Comparison of ENCODE assay signal across 18 cellular contexts in the genomic region with DNA sequence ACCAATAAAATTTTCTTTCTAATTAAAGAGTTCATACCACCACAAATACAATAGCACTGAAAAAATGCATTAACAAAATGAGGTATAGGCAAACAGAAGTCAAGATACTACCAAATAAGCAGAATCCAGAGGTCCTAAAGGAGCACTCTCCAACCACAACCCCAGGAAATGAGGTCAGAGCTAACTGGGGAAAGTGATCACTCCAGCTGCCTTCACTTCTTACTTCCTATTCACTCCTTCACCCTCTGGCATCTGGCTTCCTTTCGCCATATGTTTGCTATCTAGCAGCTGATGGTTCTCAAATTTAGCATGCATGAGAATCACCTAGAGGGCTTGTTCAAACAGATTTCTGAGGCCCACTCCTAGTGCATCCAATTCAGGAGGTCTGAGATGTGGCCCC.
A peak's percentile ranks its signal among the peaks of the same experiment; 100 is the strongest.
DNase-seq lines count a peak whose midpoint lies in the region; ATAC-seq and TF ChIP-seq lines count a peak whose summit lies in the region.
"Had no signal": no experiment of that assay in that cellular context is flagged by ENCODE, and none has a peak within 500 bp of the region (broad histone marks: within the 10 kb centered on the region; RNA-seq: fewer than 3 reads in every experiment).

No MANE protein-coding gene starts in this region.

- no peaks in the 10 kb centered on the region for H3K36me3 ChIP-seq in heart right ventricle
- H3K36me3 ChIP-seq: uterus had no signal

- peaks cover 0 to 50% (median 0%) of the 10 kb centered on the region in 9 donors for H3K4me1 ChIP-seq in heart right ventricle
- no peaks in the 10 kb centered on the region for H3K4me1 ChIP-seq in right cardiac atrium (ENCODE audit: control insufficient read depth, insufficient read depth, low read length)
- H3K4me1 ChIP-seq: uterus had no signal

- WGBS in heart right ventricle, 2 donors: 78 to 81% methylated on average over 1 of the region's 1 CpG
- WGBS in right cardiac atrium: 80% methylated on average over 1 of the region's 1 CpG

- H3K4me3 ChIP-seq in heart right ventricle (no peak overlapping the region), right cardiac atrium (ENCODE audit: low read length) (no peak overlapping the region), NB4 (ENCODE audit: low read depth, low read length) (no peak overlapping the region)
- H3K4me3 ChIP-seq: mucosa of descending colon, uterus had no signal

- H3K9me3 ChIP-seq in heart right ventricle (peaks cover 0 to 2% (median 0%) of the 10 kb centered on the region in 11 donors), right cardiac atrium (ENCODE audit: control insufficient read depth, low read length) (no peaks in the 10 kb centered on the region)
- H3K9me3 ChIP-seq: mucosa of descending colon, uterus had no signal

- peak in 1 of 2 donors; percentile 8 for DNase-seq in heart right ventricle
- no peak for DNase-seq in right cardiac atrium
- peak; percentile 6 for DNase-seq in NB4 (ENCODE audit: low read depth)
- peak; percentile 17 for DNase-seq in UCSD-AML1 (lab: John Stamatoyannopoulos, UW; ENCODE audit: unreplicated experiment)
- no peak for DNase-seq in ureter (ENCODE audit: low spot score)
- DNase-seq in NCI-H2107 (lab: John Stamatoyannopoulos, UW): no peak
- no peak for DNase-seq in SW 1271 (lab: John Stamatoyannopoulos, UW)
- DNase-seq: activated effector memory CD4-positive, alpha-beta T cell treated with anti-CD3 and anti-CD28 coated beads, Interleukin-2, amount 50 U/mL, for 16 hours; DMS79 treated with DMSO at 0.1 percent for 48 hours; kidney; mucosa of descending colon; NCI-H1417 treated with DMSO at 0.1 percent for 48 hours; NCI-H526 treated with DMSO at 0.1 percent for 48 hours; occipital lobe; stimulated activated naive CD4-positive, alpha-beta T cell treated with Interleukin-2 at 50 U/mL for 16 hours; uterus had no signal

- no peaks in the 10 kb centered on the region for H3K27me3 ChIP-seq in heart right ventricle
- no peaks in the 10 kb centered on the region for H3K27me3 ChIP-seq in right cardiac atrium (ENCODE audit: control insufficient read depth, insufficient read depth)
- H3K27me3 ChIP-seq: uterus had no signal

- no peak for TF ChIP-seq POLR2A in NB4 (IDR thresholded peaks at IDR 0.05; ENCODE audit: extremely low read depth, insufficient read length)

- H3K27ac ChIP-seq in heart right ventricle (no peak overlapping the region), right cardiac atrium (ENCODE audit: low read length) (no peak overlapping the region)
- H3K27ac ChIP-seq: uterus had no signal

- intact Hi-C loops in heart right ventricle (cut with DNase I) (no loop called here), right cardiac atrium (cut with DNase I) (no loop called here)

- ATAC-seq in heart right ventricle (peak in 6 of 8 donors; percentile 39 to 58 (median 50)), right cardiac atrium (no peak), HG03095 (IDR thresholded peaks at IDR 0.05; ENCODE audit: unreplicated experiment) (no peak)
- ATAC-seq: esophagus mucosa, mucosa of descending colon had no signal

- TF ChIP-seq CTCF in heart right ventricle (IDR thresholded peaks at IDR 0.05) (no peak), NB4 (IDR thresholded peaks at IDR 0.05; ENCODE audit: low read depth, low read length) (no peak)

Comparison
In these comparisons a context has a peak if more than half of its experiments do, and no peak if none do; other contexts are left out.
1. ATAC-seq: peak in heart right ventricle (6 of 8); none in right cardiac atrium (0 of 2) and HG03095 (single experiment).
2. DNase-seq: peak in NB4 (single experiment) and UCSD-AML1 (single experiment); none in right cardiac atrium (0 of 3), ureter (single experiment), NCI-H2107 (single experiment) and SW 1271 (0 of 2).